ENCODE assay signal across 1 cellular context in the genomic region with DNA sequence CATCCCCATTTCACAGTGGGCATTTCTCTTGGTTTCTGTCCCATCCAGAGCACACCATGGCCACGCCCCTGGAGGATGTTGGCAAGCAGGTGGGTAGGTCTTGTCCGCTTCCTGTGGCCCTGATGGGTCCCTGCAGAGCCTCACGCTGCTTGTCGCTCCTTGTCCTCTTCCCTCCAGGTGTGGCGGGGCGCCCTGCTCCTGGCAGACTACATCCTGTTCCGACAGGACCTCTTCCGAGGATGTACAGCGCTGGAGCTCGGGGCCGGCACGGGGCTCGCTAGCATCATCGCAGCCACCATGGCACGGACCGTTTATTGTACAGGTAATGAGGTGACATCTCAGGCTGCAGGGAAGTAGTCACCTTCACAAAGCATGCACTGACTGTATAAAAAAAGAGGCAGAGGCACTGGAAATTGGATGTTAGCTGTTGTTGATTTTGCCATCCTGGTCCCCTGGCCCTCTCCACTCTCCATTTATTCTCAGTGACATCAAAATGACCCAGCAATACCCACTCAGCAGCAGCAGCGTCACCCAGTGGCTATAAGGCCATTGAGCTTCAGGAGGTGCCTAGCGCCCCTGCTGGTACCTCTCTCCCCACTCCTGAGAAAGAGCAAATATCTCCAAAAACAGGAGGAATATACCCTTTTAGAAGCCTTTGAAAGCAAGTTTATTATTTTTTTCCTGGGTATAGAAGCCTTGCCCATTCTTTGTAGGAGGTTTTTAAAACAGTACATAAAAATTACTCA.
TF ChIP-seq lines count a peak whose summit lies in the region.

No MANE protein-coding gene starts in this region.

TF ChIP-seq in HEK293, 187 proteins besides CTCF, POLR2A, EP300 and RAD21 (continued from another document):
- peak; percentile 23 for TF ChIP-seq ZNF654 (tag by site-specific recombination; IDR thresholded peaks at IDR 0.05; ENCODE audit: low read depth)
- TF ChIP-seq ZNF2 (tag by site-specific recombination; IDR thresholded peaks at IDR 0.05) = 0 out of 2 replicates have a peak, but pooled peaks have one; percentile 29
